In genomic region chr3:64145438-64145837, GRCh38 we compare ENCODE assay signal across 18 cellular contexts.
DNase-seq lines count a peak whose midpoint lies in the region; ATAC-seq, FAIRE-seq and TF ChIP-seq lines count a peak whose summit lies in the region.
"Had no signal": no experiment of that assay in that cellular context is flagged by ENCODE, and none has a peak within 500 bp of the region (broad histone marks: within the 10 kb centered on the region; RNA-seq: fewer than 3 reads in every experiment).

No MANE protein-coding gene starts in this region.

- peaks cover 17% of the 10 kb centered on the region for H3F3A ChIP-seq in neural progenitor cell (ENCODE audit: low read depth)

- H3K9me3 ChIP-seq in gastroesophageal sphincter, result no peaks in the 10 kb centered on the region
- H3K9me3 ChIP-seq in neural progenitor cell (ENCODE audit: low read depth), result no peaks in the 10 kb centered on the region
- H3K9me3 ChIP-seq in pancreas, result no peaks in the 10 kb centered on the region
- H3K9me3 ChIP-seq: BLaER1, HAP-1 had no signal

- H2AFZ ChIP-seq in neural progenitor cell (replicated peaks), result no peak overlapping the region

- no peak for TF ChIP-seq POLR2A in gastroesophageal sphincter (IDR thresholded peaks at IDR 0.05)

- H3K4me1 Mint-ChIP-seq in HFFc6 (ENCODE audit: low read depth) (peaks cover 50% of the 10 kb centered on the region), neural progenitor cell (peaks cover 17% of the 10 kb centered on the region)
- H3K4me1 Mint-ChIP-seq: CD14-positive monocyte; CD4-positive, alpha-beta memory T cell had no signal

- DNase-seq in HFFc6, result no peak
- peak; percentile 26 for DNase-seq in amniotic epithelial cell (ENCODE audit: low read depth)
- DNase-seq in neural progenitor cell (ENCODE audit: low spot score), result no peak
- no peak for DNase-seq in pancreas
- no peak for DNase-seq in activated CD8-positive, alpha-beta memory T cell treated with anti-CD3 and anti-CD28 coated beads for 24 hours
- no peak for DNase-seq in HPDE6-E6E7 (ENCODE audit: extremely low spot score)
- DNase-seq in HuH-7.5 (ENCODE audit: low spot score), result no peak
- DNase-seq: 8988T; CD4-positive, alpha-beta memory T cell; DMS153; DMS79; GDM1; IMR-90 had no signal

- peak overlapping the region; percentile 68; the same call in 1 of the 2 replicates for H3K27ac Mint-ChIP-seq in HFFc6
- H3K27ac Mint-ChIP-seq in neural progenitor cell, result peak overlapping the region; percentile 36
- H3K27ac Mint-ChIP-seq: CD14-positive monocyte; CD4-positive, alpha-beta memory T cell had no signal

- H3K4me1 ChIP-seq in gastroesophageal sphincter (peaks cover 14 to 94% (median 16%) of the 10 kb centered on the region in 3 donors), neural progenitor cell (peaks cover 17% of the 10 kb centered on the region), pancreas (peaks cover 0 to 1% (median under 1%) of the 10 kb centered on the region in 3 donors)
- H3K4me1 ChIP-seq: HAP-1 had no signal

- H3K4me3 Mint-ChIP-seq in HFFc6, result no peak overlapping the region
- H3K4me3 Mint-ChIP-seq in neural progenitor cell, result no peak overlapping the region
- H3K4me3 Mint-ChIP-seq: CD14-positive monocyte had no signal

- no peak for TF ChIP-seq EP300 in gastroesophageal sphincter (IDR thresholded peaks at IDR 0.05)

- intact Hi-C loops in pancreas (cut with DNase I), result no loop called here

- H3K4me3 ChIP-seq in gastroesophageal sphincter (no peak overlapping the region), neural progenitor cell (no peak overlapping the region), pancreas (no peak overlapping the region)
- H3K4me3 ChIP-seq: BLaER1, HAP-1 had no signal

- no peak for FAIRE-seq in pancreas (lab: Jason Lieb, UNC)
- FAIRE-seq: GM18507 had no signal

- H3K27me3 ChIP-seq in gastroesophageal sphincter (no peaks in the 10 kb centered on the region), neural progenitor cell (no peaks in the 10 kb centered on the region), pancreas (no peaks in the 10 kb centered on the region)
- H3K27me3 ChIP-seq: BLaER1 had no signal

- no peak overlapping the region for H3K4me2 ChIP-seq in neural progenitor cell
- H3K4me2 ChIP-seq: BLaER1 had no signal

- no peaks in the 10 kb centered on the region for H4K20me1 ChIP-seq in neural progenitor cell (ENCODE audit: low read depth)
- H4K20me1 ChIP-seq: BLaER1 had no signal

- TF ChIP-seq CTCF in HFFc6 (IDR thresholded peaks at IDR 0.05), result no peak
- no peak for TF ChIP-seq CTCF in gastroesophageal sphincter (IDR thresholded peaks at IDR 0.05)
- TF ChIP-seq CTCF in neural progenitor cell (IDR thresholded peaks at IDR 0.05), result no peak
- TF ChIP-seq CTCF in pancreas (IDR thresholded peaks at IDR 0.05), result no peak

- H3K36me3 Mint-ChIP-seq in HFFc6 (ENCODE audit: low read depth) (peaks cover 39% of the 10 kb centered on the region), neural progenitor cell (peaks cover 6% of the 10 kb centered on the region)
- H3K36me3 Mint-ChIP-seq: CD14-positive monocyte; CD4-positive, alpha-beta memory T cell had no signal

- peaks cover 2% of the 10 kb centered on the region; the same call in 1 of the 2 replicates for H3K27me3 Mint-ChIP-seq in HFFc6 (ENCODE audit: insufficient read depth)
- peaks cover 2% of the 10 kb centered on the region for H3K27me3 Mint-ChIP-seq in neural progenitor cell (ENCODE audit: insufficient read depth, low read depth)

- H3K9me3 Mint-ChIP-seq in HFFc6 (no peaks in the 10 kb centered on the region), neural progenitor cell (no peaks in the 10 kb centered on the region)

- no peak overlapping the region for H3K9ac ChIP-seq in neural progenitor cell
- H3K9ac ChIP-seq: BLaER1 had no signal

- no peaks in the 10 kb centered on the region for H3K79me2 ChIP-seq in neural progenitor cell (ENCODE audit: low read depth)

- peak overlapping the region in 3 of 4 donors; percentile 7 to 87 (median 76) for H3K27ac ChIP-seq in gastroesophageal sphincter
- H3K27ac ChIP-seq in neural progenitor cell, result no peak overlapping the region
- no peak overlapping the region for H3K27ac ChIP-seq in pancreas
- H3K27ac ChIP-seq: BLaER1 had no signal

- 60 to 71% methylated on average over 1 to 2 of the region's 2 CpGs for WGBS in gastroesophageal sphincter (ENCODE audit: low coverage in 1 of 2), 2 donors
- 93 to 95% methylated on average over 2 of the region's 2 CpGs for WGBS in pancreas, 2 donors

- ATAC-seq in gastroesophageal sphincter (no peak), pancreas (no peak)

- H3K36me3 ChIP-seq in gastroesophageal sphincter (peaks cover 0 to 34% of the 10 kb centered on the region in 2 donors), neural progenitor cell (no peaks in the 10 kb centered on the region), pancreas (peaks cover 0 to 7% (median 5%) of the 10 kb centered on the region in 3 donors)
- H3K36me3 ChIP-seq: BLaER1, HAP-1 had no signal

Comparison
In these comparisons a context has a peak if more than half of its experiments do, and no peak if none do; other contexts are left out.
1. H3K27ac ChIP-seq: peak in gastroesophageal sphincter (3 of 4); none in neural progenitor cell (single experiment) and pancreas (0 of 4).